Comparison of ENCODE assay signal across 26 cellular contexts in genomic region chr16:80356365-80356764, GRCh38.
"Had no signal": no experiment of that assay in that cellular context is flagged by ENCODE, and none has a peak within 500 bp of the region (broad histone marks: within the 10 kb centered on the region; RNA-seq: fewer than 3 reads in every experiment).

No MANE protein-coding gene starts in this region.

- H3K4me3 Mint-ChIP-seq: mesothelial cell of epicardium had no signal

- H3K27ac ChIP-seq: colonic mucosa, dorsolateral prefrontal cortex, epithelial cell of prostate, esophagus squamous epithelium, gastrocnemius medialis, heart right ventricle, left lung, lower lobe of right lung had no signal

- ATAC-seq: esophagus mucosa, gastrocnemius medialis, heart right ventricle, left cardiac atrium, left lung, left ventricle myocardium superior, lower lobe of right lung, mucosa of descending colon had no signal

- H3K4me3 ChIP-seq: colonic mucosa, dorsolateral prefrontal cortex, esophagus squamous epithelium, gastrocnemius medialis, heart right ventricle, left lung, lower lobe of right lung, mucosa of descending colon had no signal

- H3K9me3 ChIP-seq: colonic mucosa, esophagus squamous epithelium, gastrocnemius medialis, heart right ventricle, left lung, lower lobe of right lung, mucosa of descending colon had no signal

- H3K4me1 ChIP-seq: colonic mucosa, esophagus squamous epithelium, gastrocnemius medialis, heart right ventricle, left lung, lower lobe of right lung had no signal

- H3K27ac Mint-ChIP-seq: mesothelial cell of epicardium had no signal

- H3K36me3 Mint-ChIP-seq: mesothelial cell of epicardium had no signal

- FAIRE-seq: endometrium, islet of Langerhans, keratinocyte had no signal

- H3K27me3 ChIP-seq: colonic mucosa, esophagus squamous epithelium, gastrocnemius medialis, heart right ventricle, left lung had no signal

- H3K4me1 Mint-ChIP-seq: mesothelial cell of epicardium had no signal

- H3K36me3 ChIP-seq: colonic mucosa, esophagus squamous epithelium, gastrocnemius medialis, heart right ventricle, left lung, lower lobe of right lung had no signal

- DNase-seq: colonic mucosa; dermis blood vessel endothelial cell; dorsolateral prefrontal cortex; effector CD4-positive, alpha-beta T cell; effector memory CD4-positive, alpha-beta T cell; erythroblast; esophagus squamous epithelium; foreskin fibroblast; foreskin melanocyte; gastrocnemius medialis; glutamatergic neuron; head of caudate nucleus; heart right ventricle; hippocampal formation; left cardiac atrium; left lung; left ventricle myocardium superior; lower lobe of right lung; mesenchymal stem cell; mucosa of descending colon had no signal
